Comparison of ENCODE assay signal across 17 cellular contexts in the genomic region with DNA sequence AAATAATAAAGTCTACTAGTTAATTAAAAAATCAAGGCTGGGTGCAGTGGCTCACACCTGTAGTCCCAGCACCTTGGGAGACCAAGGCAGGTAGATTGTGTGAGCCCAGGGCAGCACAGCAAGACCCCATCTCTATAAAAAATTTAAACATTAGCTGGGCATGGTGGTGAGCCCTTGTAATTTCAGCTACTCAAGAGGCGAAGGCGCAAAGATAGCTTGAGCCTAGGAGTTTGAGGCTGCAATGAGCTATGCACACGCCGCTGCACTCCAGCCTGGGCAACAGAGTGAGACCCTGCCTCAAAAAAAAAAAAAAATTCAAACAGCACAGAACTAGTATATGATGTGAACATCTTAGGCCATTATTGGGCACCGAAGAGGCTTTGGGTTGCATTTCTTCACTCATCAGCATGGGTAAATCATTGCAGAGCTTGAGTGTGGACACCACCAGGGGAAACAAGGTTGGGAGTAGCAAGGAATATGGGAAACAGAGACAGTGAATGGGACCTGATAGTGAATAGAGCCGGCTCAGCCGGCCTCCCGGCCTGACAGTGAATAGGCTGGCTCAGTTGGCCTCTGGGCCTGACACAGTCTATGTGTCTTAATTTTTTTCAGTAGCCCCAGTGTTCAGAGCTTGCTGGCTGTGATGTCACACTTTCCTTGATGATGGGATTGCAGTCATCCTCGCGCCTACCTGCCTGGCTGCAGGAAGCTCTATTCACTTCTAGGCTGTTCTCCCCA.
DNase-seq lines count a peak whose midpoint lies in the region; ATAC-seq and TF ChIP-seq lines count a peak whose summit lies in the region.
"Had no signal": no experiment of that assay in that cellular context is flagged by ENCODE, and none has a peak within 500 bp of the region (broad histone marks: within the 10 kb centered on the region; RNA-seq: fewer than 3 reads in every experiment).

No MANE protein-coding gene starts in this region.

- H2AFZ ChIP-seq in mesenchymal stem cell (ENCODE audit: low read depth, low read length) (no peak overlapping the region), PC-3 (ENCODE audit: low read length) (no peak overlapping the region)

- H3K27me3 ChIP-seq in right cardiac atrium (ENCODE audit: control insufficient read depth, insufficient read depth) (no peaks in the 10 kb centered on the region), right atrium auricular region (no peaks in the 10 kb centered on the region), mesenchymal stem cell (ENCODE audit: control insufficient read depth in 1 of 2, insufficient read depth in 1 of 2, low read length in 2 of 2) (no peaks in the 10 kb centered on the region), stomach (no peaks in the 10 kb centered on the region), PC-3 (ENCODE audit: low read length) (no peaks in the 10 kb centered on the region)
- H3K27me3 ChIP-seq: Peyer's patch, SJSA1 had no signal

- intact Hi-C loops in right cardiac atrium (cut with DNase I), result loop anchor here in 1 of 4 donors (10.0 kb wide), 2 partner anchors 70 to 200 kb away; a partner anchor contains a TSS
- intact Hi-C loops in stomach (cut with DNase I; ENCODE audit: low total_unique reads), result no loop called here
- intact Hi-C loops in PC-3 (cut with micrococcal nuclease), result no loop called here

- peak overlapping the region; percentile 33 for H4K8ac ChIP-seq in mesenchymal stem cell (ENCODE audit: low read length)

- POLR2A ChIA-PET in HEK293T (lab: Yijun Ruan, JAX) (no interaction called here), PC-3 (lab: Charles Lee; ENCODE audit: unreplicated experiment) (no interaction called here)

- H2AK5ac ChIP-seq in mesenchymal stem cell (ENCODE audit: low read length, severe bottlenecking), result peak overlapping the region; percentile 63

- H3K4me1 ChIP-seq in right cardiac atrium (ENCODE audit: control insufficient read depth, insufficient read depth, low read length) (peaks cover 12% of the 10 kb centered on the region), right atrium auricular region (peaks cover 0 to 21% of the 10 kb centered on the region in 2 donors), mesenchymal stem cell (ENCODE audit: control insufficient read depth, insufficient read depth, low read depth, low read length) (peaks cover 26% of the 10 kb centered on the region), stomach (peaks cover 28 to 63% (median 39%) of the 10 kb centered on the region in 4 donors), PC-3 (ENCODE audit: insufficient read depth, low read length) (peaks cover 16% of the 10 kb centered on the region)

- H3K36me3 ChIP-seq in right atrium auricular region, result no peaks in the 10 kb centered on the region
- no peaks in the 10 kb centered on the region for H3K36me3 ChIP-seq in mesenchymal stem cell (ENCODE audit: control insufficient read depth in 1 of 2, insufficient read depth in 2 of 2, low read depth in 1 of 2, low read length in 2 of 2)
- H3K36me3 ChIP-seq in stomach, result no peaks in the 10 kb centered on the region
- H3K36me3 ChIP-seq in PC-3 (ENCODE audit: low read depth, low read length), result no peaks in the 10 kb centered on the region
- H3K36me3 ChIP-seq: Peyer's patch, SJSA1 had no signal

- H3K9me2 ChIP-seq in PC-3 (replicated peaks; ENCODE audit: low read length), result no peaks in the 10 kb centered on the region

- peak overlapping the region; percentile 92 for H2BK120ac ChIP-seq in mesenchymal stem cell (ENCODE audit: low read depth, low read length)

- no peak for TF ChIP-seq POLR2A in stomach (IDR thresholded peaks at IDR 0.05)

- no peaks in the 10 kb centered on the region for H3F3A ChIP-seq in PC-3 (ENCODE audit: low read length, unreplicated experiment)

- CTCF ChIA-PET in HEK293T (lab: Yijun Ruan, JAX), result interaction anchor here (0.8 kb wide), 1 partner anchor 200 kb away, joined by 3 read pairs; no protein-coding TSS in a partner anchor
- CTCF ChIA-PET in PC-3 (lab: Charles Lee), result no interaction called here

- peak overlapping the region; percentile 75 to 84 for H3K4ac ChIP-seq in mesenchymal stem cell (ENCODE audit: low read depth in 1 of 2, low read length in 2 of 2)

- BruUV-seq in PC-3 (replicated peaks; lab: Mats Ljungman, UMichigan), result no TSS peak

- ATAC-seq in right cardiac atrium (no peak), HG03378 (IDR thresholded peaks at IDR 0.05; ENCODE audit: unreplicated experiment) (no peak), PC-3 (no peak)
- no peak for ATAC-seq in activated CD4-positive, CD25-positive, alpha-beta regulatory T cell treated with anti-CD3 and anti-CD28 coated beads, Interleukin-2, amount 50 U/mL, for 24 hours
- ATAC-seq: activated T-cell treated with anti-CD3 and anti-CD28 coated beads, Interleukin-2, amount 50 U/mL, for 72 hours had no signal

- H2BK5ac ChIP-seq in mesenchymal stem cell (ENCODE audit: low read depth, low read length, poor library complexity, severe bottlenecking), result no peak overlapping the region

- H2BK15ac ChIP-seq in mesenchymal stem cell (ENCODE audit: low read depth, poor library complexity, severe bottlenecking), result no peak overlapping the region

- no peak for DNase-seq in right cardiac atrium
- no peak for DNase-seq in right atrium auricular region (ENCODE audit: low spot score)
- no peak for DNase-seq in mesenchymal stem cell
- DNase-seq in stomach, result no peak
- no peak for DNase-seq in HEK293T (ENCODE audit: extremely low spot score)
- no peak for DNase-seq in PC-3
- DNase-seq: activated CD4-positive, alpha-beta T cell treated with anti-CD3 and anti-CD28 coated beads, Interleukin-2, amount 10 ng/mL, durations not matched to agents 24 days and 14 days; activated naive CD4-positive, alpha-beta T cell treated with anti-CD3 and anti-CD28 coated beads, Interleukin-2, amount 10 ng/mL, durations not matched to agents 7 days and 5 days; activated T-cell treated with anti-CD3 and anti-CD28 coated beads, Interleukin-2, amount 50 U/mL, for 72 hours; central memory CD4-positive, alpha-beta T cell; NCI-H2081 treated with DMSO at 0.1 percent for 48 hours; Peyer's patch; stimulated activated CD4-positive, alpha-beta T cell treated with anti-CD3 and anti-CD28 coated beads, Interleukin-15, amount 100 ng/mL, for 24 hours; substantia nigra had no signal

- H4K91ac ChIP-seq in mesenchymal stem cell (ENCODE audit: low read length), result peak overlapping the region; percentile 97

- H3K23ac ChIP-seq in mesenchymal stem cell (ENCODE audit: low read length in 2 of 2), result no peak overlapping the region

- H3K9ac ChIP-seq in mesenchymal stem cell (ENCODE audit: low read length) (no peak overlapping the region), PC-3 (ENCODE audit: low read length) (no peak overlapping the region)

- H3K79me1 ChIP-seq in mesenchymal stem cell (replicated peaks; ENCODE audit: low read length, poor library complexity, severe bottlenecking), result no peaks in the 10 kb centered on the region

- peak overlapping the region; percentile 85 to 91 for H3K18ac ChIP-seq in mesenchymal stem cell (ENCODE audit: low read depth in 1 of 2, low read length in 2 of 2)

- H4K20me1 ChIP-seq in PC-3 (ENCODE audit: low read length), result no peaks in the 10 kb centered on the region

- no peak overlapping the region for H3K4me3 ChIP-seq in right cardiac atrium (ENCODE audit: low read length)
- H3K4me3 ChIP-seq in right atrium auricular region, result no peak overlapping the region
- no peak overlapping the region for H3K4me3 ChIP-seq in mesenchymal stem cell (ENCODE audit: insufficient read depth in 1 of 2, low read depth in 1 of 2, low read length in 2 of 2)
- H3K4me3 ChIP-seq in stomach, result no peak overlapping the region
- no peak overlapping the region for H3K4me3 ChIP-seq in PC-3 (ENCODE audit: low read length)
- H3K4me3 ChIP-seq: Peyer's patch, SJSA1 had no signal

- H3K27ac ChIP-seq in right cardiac atrium (ENCODE audit: low read length) (peak overlapping the region; percentile 50), right atrium auricular region (peak overlapping the region in 1 of 2 donors; percentile 82), mesenchymal stem cell (ENCODE audit: low read length, poor library complexity, severe bottlenecking) (no peak overlapping the region), stomach (peak overlapping the region in 3 of 5 donors; percentile 87 to 93 (median 92)), PC-3 (ENCODE audit: low read length) (no peak overlapping the region)
- H3K27ac ChIP-seq: SJSA1 had no signal

- TF ChIP-seq EP300 in stomach (IDR thresholded peaks at IDR 0.05), result no peak

- H3K14ac ChIP-seq in mesenchymal stem cell (ENCODE audit: low read length in 2 of 2), result peak overlapping the region in 1 of 2 experiments; percentile 30

- TF ChIP-seq CTCF in right atrium auricular region (IDR thresholded peaks at IDR 0.05) (no peak), stomach (IDR thresholded peaks at IDR 0.05) (no peak), PC-3 (conservative IDR thresholded peaks at IDR 0.05; ENCODE audit: low read depth, low read length) (no peak)

- no peaks in the 10 kb centered on the region for H3K79me2 ChIP-seq in PC-3 (ENCODE audit: low read length)

- WGBS in right cardiac atrium, result 98% methylated on average over 10 of the region's 10 CpGs
- WGBS in mesenchymal stem cell, result 98% methylated on average over 10 of the region's 10 CpGs
- WGBS in stomach, 5 donors, result 90 to 98% (median 97%) methylated on average over 10 of the region's 10 CpGs

- peak overlapping the region; percentile 80 to 93 for H2BK12ac ChIP-seq in mesenchymal stem cell (ENCODE audit: low read length in 2 of 2)

- H3K9me3 ChIP-seq in right cardiac atrium (ENCODE audit: control insufficient read depth, low read length) (no peaks in the 10 kb centered on the region), right atrium auricular region (no peaks in the 10 kb centered on the region), mesenchymal stem cell (ENCODE audit: control insufficient read depth, low read length) (peaks cover under 1% of the 10 kb centered on the region), stomach (no peaks in the 10 kb centered on the region), PC-3 (ENCODE audit: low read length) (no peaks in the 10 kb centered on the region)
- H3K9me3 ChIP-seq: Peyer's patch, SJSA1 had no signal

- no peak overlapping the region for H3K4me2 ChIP-seq in mesenchymal stem cell (ENCODE audit: low read length, poor library complexity, severe bottlenecking)
- H3K4me2 ChIP-seq in PC-3 (ENCODE audit: low read length), result no peak overlapping the region

TF ChIP-seq in HEK293T, 16 proteins besides CTCF, POLR2A, EP300 and RAD21:
- TF ChIP-seq TARDBP (IDR thresholded peaks at IDR 0.05) (no peak), FOXA1 (IDR thresholded peaks at IDR 0.05) (no peak), ZNF384 (IDR thresholded peaks at IDR 0.05) (no peak), CTBP1 (IDR thresholded peaks at IDR 0.05; ENCODE audit: borderline replicate concordance) (no peak), BHLHE40 (IDR thresholded peaks at IDR 0.05; ENCODE audit: borderline replicate concordance) (no peak), SUZ12 (IDR thresholded peaks at IDR 0.05) (no peak), FOXK2 (IDR thresholded peaks at IDR 0.05) (no peak), L3MBTL2 (conservative IDR thresholded peaks at IDR 0.05) (no peak), NFRKB (IDR thresholded peaks at IDR 0.05) (no peak), SP1 (IDR thresholded peaks at IDR 0.05) (no peak)
TF ChIP-seq in HEK293T: peak in this region for 0.

Comparison
In these comparisons a context has a peak if more than half of its experiments do, and no peak if none do; other contexts are left out.
1. H3K27ac ChIP-seq: peak in right cardiac atrium (single experiment) and stomach (3 of 5); none in mesenchymal stem cell (single experiment) and PC-3 (single experiment).